In the genomic region with DNA sequence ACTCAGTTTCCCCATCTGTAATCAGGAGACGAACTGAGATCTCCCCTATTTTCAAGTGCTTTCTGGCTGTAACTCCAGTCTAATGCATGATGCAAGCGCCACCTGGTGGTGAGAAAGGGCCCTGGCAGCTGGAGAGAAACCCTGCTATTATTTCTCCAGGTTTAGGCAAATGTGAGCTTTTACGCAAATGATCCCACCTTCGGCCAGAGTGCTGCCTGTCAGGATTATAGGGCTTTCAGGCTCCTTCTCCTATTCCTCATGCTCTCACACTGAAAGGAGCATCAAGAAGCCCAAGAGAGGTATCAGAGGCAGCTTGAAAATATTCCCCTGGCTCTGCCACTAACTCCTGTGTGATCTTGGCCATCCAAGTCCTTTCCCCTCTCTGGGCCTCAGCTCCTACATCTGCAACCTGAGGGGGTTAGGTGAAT, we compare ENCODE assay signal across 8 cellular contexts.
A peak's percentile ranks its signal among the peaks of the same experiment; 100 is the strongest.
DNase-seq lines count a peak whose midpoint lies in the region; ATAC-seq and TF ChIP-seq lines count a peak whose summit lies in the region.

No MANE protein-coding gene starts in this region.

- no peak overlapping the region for H3K9ac ChIP-seq in KMS-11

- H3K36me3 ChIP-seq in KMS-11 (ENCODE audit: insufficient read depth) (no peaks in the 10 kb centered on the region), upper lobe of right lung (no peaks in the 10 kb centered on the region)

- no peaks in the 10 kb centered on the region for H3K4me1 Mint-ChIP-seq in activated naive CD4-positive, alpha-beta T cell treated with anti-CD3 and anti-CD28 coated beads, Interleukin-2, amount 10 ng/mL, durations not matched to agents 7 days and 5 days

- H3K27me3 ChIP-seq in KMS-11 (ENCODE audit: insufficient read depth, low read depth) (no peaks in the 10 kb centered on the region), upper lobe of right lung (no peaks in the 10 kb centered on the region)

- DNase-seq in DMS53 (lab: John Stamatoyannopoulos, UW) (peak; percentile 64), SK-MEL-5 (ENCODE audit: low read depth, low spot score) (peak; percentile 77), head of caudate nucleus (peak; percentile 45 to 93 (median 84)), posterior vena cava (ENCODE audit: low spot score) (peak; percentile 93), upper lobe of right lung (peak; percentile 78)
- DNase-seq in activated naive CD4-positive, alpha-beta T cell treated with anti-CD3 and anti-CD28 coated beads, Interleukin-2, amount 10 ng/mL, durations not matched to agents 7 days and 5 days: peak; percentile 79

- no peak overlapping the region for H3K27ac Mint-ChIP-seq in activated naive CD4-positive, alpha-beta T cell treated with anti-CD3 and anti-CD28 coated beads, Interleukin-2, amount 10 ng/mL, durations not matched to agents 7 days and 5 days

- H3K4me3 ChIP-seq in KMS-11 (IDR thresholded peaks at IDR 0.05; ENCODE audit: insufficient read depth, low read depth, low read length) (no peak overlapping the region), upper lobe of right lung (no peak overlapping the region)

- H2AFZ ChIP-seq in KMS-11 (ENCODE audit: low read depth): no peak overlapping the region

- CTCF ChIA-PET in activated naive CD4-positive, alpha-beta T cell treated with anti-CD3 and anti-CD28 coated beads, Interleukin-2, amount 10 ng/mL, durations not matched to agents 7 days and 5 days (lab: Charles Lee): interaction anchor here (0.5 to 4.0 kb wide), 37 partner anchors 9 to 433 kb away, joined by 3 to 102 read pairs (median 4); no protein-coding TSS in a partner anchor

- H3K27me3 Mint-ChIP-seq in activated naive CD4-positive, alpha-beta T cell treated with anti-CD3 and anti-CD28 coated beads, Interleukin-2, amount 10 ng/mL, durations not matched to agents 7 days and 5 days: peaks cover 18% of the 10 kb centered on the region

- TF ChIP-seq CTCF in KMS-11 (conservative IDR thresholded peaks at IDR 0.05; ENCODE audit: low read depth, low read length) (peak; percentile 94), upper lobe of right lung (IDR thresholded peaks at IDR 0.05) (peak; percentile 99)

- H3K4me1 ChIP-seq in KMS-11 (ENCODE audit: low read depth, poor library complexity, severe bottlenecking): no peaks in the 10 kb centered on the region
- no peaks in the 10 kb centered on the region for H3K4me1 ChIP-seq in upper lobe of right lung

- no peaks in the 10 kb centered on the region for H3K9me3 Mint-ChIP-seq in activated naive CD4-positive, alpha-beta T cell treated with anti-CD3 and anti-CD28 coated beads, Interleukin-2, amount 10 ng/mL, durations not matched to agents 7 days and 5 days

- peak; percentile 79 for ATAC-seq in upper lobe of right lung
- ATAC-seq in HG03196 (IDR thresholded peaks at IDR 0.05; ENCODE audit: unreplicated experiment): no peak

- in situ Hi-C loops in SK-MEL-5 (cut with HindIII; ENCODE audit: low pct_unique_long_range_greater_than_20kb, low sequenced_read_pairs): loop anchor here (25.0 kb wide), 1 partner anchor 147 kb away; no protein-coding TSS in a partner anchor

- no peaks in the 10 kb centered on the region for H3K79me2 ChIP-seq in KMS-11 (ENCODE audit: insufficient read depth, low read depth)

- H3K27ac ChIP-seq in KMS-11 (no peak overlapping the region), upper lobe of right lung (no peak overlapping the region)

- no peak overlapping the region for H3K4me3 Mint-ChIP-seq in activated naive CD4-positive, alpha-beta T cell treated with anti-CD3 and anti-CD28 coated beads, Interleukin-2, amount 10 ng/mL, durations not matched to agents 7 days and 5 days

- no peaks in the 10 kb centered on the region for H3K9me3 ChIP-seq in upper lobe of right lung

- H3K36me3 Mint-ChIP-seq in activated naive CD4-positive, alpha-beta T cell treated with anti-CD3 and anti-CD28 coated beads, Interleukin-2, amount 10 ng/mL, durations not matched to agents 7 days and 5 days: no peaks in the 10 kb centered on the region

- H3K4me2 ChIP-seq in KMS-11: no peak overlapping the region

- intact Hi-C loops in head of caudate nucleus (cut with DNase I): loop anchor here (1.0 kb wide), 1 partner anchor 156 kb away; no protein-coding TSS in a partner anchor
- intact Hi-C loops in posterior vena cava (cut with DNase I): loop anchor here (5.0 to 10.0 kb wide), 3 partner anchors 157 to 270 kb away; no protein-coding TSS in a partner anchor
- intact Hi-C loops in upper lobe of right lung (cut with DNase I): loop anchor here (10.0 kb wide), 1 partner anchor 160 kb away; no protein-coding TSS in a partner anchor

- no peaks in the 10 kb centered on the region for H4K20me1 ChIP-seq in KMS-11 (ENCODE audit: insufficient read depth)
